8 cellular contexts compared by ENCODE assay signal in genomic region chr11:62108017-62108750, GRCh38. TPM values are rescaled to one million over a fixed set of nuclear protein-coding genes. Genes with fewer than 3 reads are reported as not detected.
DNase-seq lines count a peak whose midpoint lies in the region; TF ChIP-seq lines count a peak whose summit lies in the region.
"Had no signal": no experiment of that assay in that cellular context is flagged by ENCODE, and none has a peak within 500 bp of the region (broad histone marks: within the 10 kb centered on the region; RNA-seq: fewer than 3 reads in every experiment).

No MANE protein-coding gene starts in this region.

- H3K27me3 ChIP-seq in HL-60 (ENCODE audit: insufficient read depth, poor library complexity, severe bottlenecking) (peaks cover 19% of the 10 kb centered on the region), ascending aorta (no peaks in the 10 kb centered on the region), hepatocyte (no peaks in the 10 kb centered on the region), smooth muscle cell (ENCODE audit: low read depth) (no peaks in the 10 kb centered on the region)

- H4K20me1 ChIP-seq in hepatocyte (ENCODE audit: insufficient read depth, poor library complexity, severe bottlenecking), result no peaks in the 10 kb centered on the region
- no peaks in the 10 kb centered on the region for H4K20me1 ChIP-seq in smooth muscle cell (ENCODE audit: low read depth)

- no peaks in the 10 kb centered on the region for H3K9me2 ChIP-seq in hepatocyte (replicated peaks; ENCODE audit: insufficient read depth)

- no peak overlapping the region for H2AFZ ChIP-seq in hepatocyte
- no peak overlapping the region for H2AFZ ChIP-seq in smooth muscle cell (ENCODE audit: low read depth)

- H3K36me3 ChIP-seq in ascending aorta (no peaks in the 10 kb centered on the region), hepatocyte (replicated peaks; ENCODE audit: insufficient read depth, low read depth) (no peaks in the 10 kb centered on the region), smooth muscle cell (ENCODE audit: low read depth) (no peaks in the 10 kb centered on the region)

- no peaks in the 10 kb centered on the region for H3F3A ChIP-seq in smooth muscle cell (ENCODE audit: low read depth)

- no peak overlapping the region for H3K4me3 ChIP-seq in HL-60 (replicated peaks; ENCODE audit: insufficient read depth, low read length)
- H3K4me3 ChIP-seq in ascending aorta, result no peak overlapping the region
- H3K4me3 ChIP-seq in hepatocyte, result no peak overlapping the region
- no peak overlapping the region for H3K4me3 ChIP-seq in smooth muscle cell

- no peaks in the 10 kb centered on the region for H3K79me2 ChIP-seq in hepatocyte
- no peaks in the 10 kb centered on the region for H3K79me2 ChIP-seq in smooth muscle cell (ENCODE audit: low read depth)

- H3K4me1 ChIP-seq in ascending aorta, result peaks cover 13 to 34% of the 10 kb centered on the region in 2 donors
- no peaks in the 10 kb centered on the region for H3K4me1 ChIP-seq in hepatocyte (ENCODE audit: insufficient read depth)
- no peaks in the 10 kb centered on the region for H3K4me1 ChIP-seq in smooth muscle cell (ENCODE audit: low read depth)

- peak; percentile 64 for TF ChIP-seq CTCF in HL-60 (IDR thresholded peaks at IDR 0.05; ENCODE audit: insufficient read depth, low read length)
- peak; percentile 82 for TF ChIP-seq CTCF in ascending aorta (IDR thresholded peaks at IDR 0.05)
- TF ChIP-seq CTCF in hepatocyte (IDR thresholded peaks at IDR 0.05; ENCODE audit: poor library complexity), result peak; percentile 88
- peak; percentile 78 for TF ChIP-seq CTCF in smooth muscle cell (IDR thresholded peaks at IDR 0.05; ENCODE audit: borderline replicate concordance, insufficient read depth, poor library complexity, severe bottlenecking)

- WGBS in hepatocyte (ENCODE audit: low lambda C conversion rate, missing lambda C conversion rate), result 49% methylated on average over 14 of the region's 14 CpGs
- 52% methylated on average over 14 of the region's 14 CpGs for WGBS in smooth muscle cell (ENCODE audit: low lambda C conversion rate)

- H3K4me2 ChIP-seq in hepatocyte (no peak overlapping the region), smooth muscle cell (no peak overlapping the region)

- intact Hi-C loops in ascending aorta (cut with DNase I), result loop anchor here (1.0 to 2.0 kb wide), 4 partner anchors 25 to 359 kb away; no protein-coding TSS in a partner anchor

- no peak overlapping the region for H3K27ac ChIP-seq in HL-60 (replicated peaks)
- H3K27ac ChIP-seq in ascending aorta, result no peak overlapping the region
- no peak overlapping the region for H3K27ac ChIP-seq in hepatocyte
- no peak overlapping the region for H3K27ac ChIP-seq in smooth muscle cell (ENCODE audit: low read depth)

- H3K9me3 ChIP-seq in ascending aorta (no peaks in the 10 kb centered on the region), hepatocyte (ENCODE audit: low read depth) (no peaks in the 10 kb centered on the region), smooth muscle cell (replicated peaks; ENCODE audit: low read depth) (no peaks in the 10 kb centered on the region)

- DNase-seq in DMS53 treated with DMSO at 0.1 percent for 48 hours (lab: John Stamatoyannopoulos, UW; ENCODE audit: unreplicated experiment) (peak; percentile 57), HL-60 (ENCODE audit: low read depth in 1 of 2, low spot score in 1 of 2) (peak in 1 of 2 experiments; percentile 34), NCI-H82 (lab: John Stamatoyannopoulos, UW) (peak; percentile 78), ascending aorta (ENCODE audit: low spot score in 2 of 2) (no peak), hepatocyte (ENCODE audit: low spot score) (peak; percentile 86), smooth muscle cell (lab: John Stamatoyannopoulos, UW; ENCODE audit: unreplicated experiment) (no peak)
- DNase-seq in effector CD8-positive, alpha-beta T cell (lab: John Stamatoyannopoulos, UW), result no peak
- DNase-seq: activated T-cell treated with anti-CD3 and anti-CD28 coated beads, Interleukin-2, amount 50 U/mL, for 4 hours had no signal

- no peak overlapping the region for H3K9ac ChIP-seq in smooth muscle cell (ENCODE audit: low read depth)

RNA-seq across cellular contexts. Expression of gene INCENP, which starts 15.6 kb away (rescaled TPM):
- 55.5 TPM for total RNA-seq in ascending aorta
- 12.5 and 12.8 TPM in 2 replicates for total RNA-seq in hepatocyte
- polyA plus RNA-seq in hepatocyte, result 2.2 TPM in 2 replicates
- total RNA-seq in smooth muscle cell, result 16.0 and 25.7 TPM in 2 replicates
- 2.3 and 4.1 TPM in 2 replicates for polyA plus RNA-seq in smooth muscle cell

Comparison
In these comparisons a context has a peak if more than half of its experiments do, and no peak if none do; other contexts are left out.
1. DNase-seq: peak in DMS53 treated with DMSO at 0.1 percent for 48 hours (single experiment), NCI-H82 (single experiment) and hepatocyte (single experiment); none in ascending aorta (0 of 2), smooth muscle cell (single experiment) and effector CD8-positive, alpha-beta T cell (single experiment).
2. Peak in every context shown above with its lines, with median percentiles within 50 percentile points of each other: CTCF ChIP-seq.